9 cellular contexts compared by ENCODE assay signal in the genomic region with DNA sequence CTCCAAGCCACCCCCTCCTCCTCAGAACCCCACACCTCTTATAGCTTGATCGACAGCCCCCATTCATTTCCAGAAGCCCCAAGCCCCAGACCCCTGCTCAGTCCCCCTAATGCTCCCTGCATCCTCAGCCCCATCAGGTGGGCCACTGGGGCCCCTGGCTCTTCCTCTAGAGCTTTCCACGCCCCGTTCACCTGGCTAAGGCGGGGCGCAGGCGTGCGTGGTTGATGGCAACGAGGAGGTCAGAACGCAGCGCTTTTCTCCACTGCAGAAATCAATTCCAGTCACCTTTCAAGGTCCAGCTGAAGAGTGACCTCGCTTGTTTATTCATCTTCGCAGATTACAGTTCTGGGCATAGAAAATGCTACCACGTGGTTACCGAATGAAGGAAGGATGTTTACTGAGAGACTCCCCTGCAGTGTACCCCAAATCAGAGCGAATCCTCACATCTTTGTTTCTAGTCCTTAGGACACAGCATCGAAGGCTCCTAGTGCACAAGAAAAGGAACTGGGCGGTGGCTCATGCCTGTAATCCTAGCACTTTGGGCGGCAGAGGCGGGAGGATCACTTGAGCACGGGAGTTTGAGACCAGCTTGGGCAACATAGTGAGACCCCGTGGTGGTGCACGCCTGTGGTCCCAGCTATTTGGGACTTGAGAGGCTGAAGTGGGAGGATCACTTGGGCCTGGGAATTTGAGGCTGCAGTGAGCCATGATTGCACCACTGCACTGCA. TPM values are rescaled to one million over a fixed set of nuclear protein-coding genes. Genes with fewer than 3 reads are reported as not detected.
DNase-seq lines count a peak whose midpoint lies in the region; ATAC-seq and TF ChIP-seq lines count a peak whose summit lies in the region.
"Had no signal": no experiment of that assay in that cellular context is flagged by ENCODE, and none has a peak within 500 bp of the region (broad histone marks: within the 10 kb centered on the region; RNA-seq: fewer than 3 reads in every experiment).

No MANE protein-coding gene starts in this region.

- H3K27me3 Mint-ChIP-seq in IgD-negative memory B cell (no peaks in the 10 kb centered on the region), brain (peaks cover 4% of the 10 kb centered on the region), nephron (ENCODE audit: low read depth) (no peaks in the 10 kb centered on the region)

- H3K36me3 Mint-ChIP-seq in IgD-negative memory B cell (no peaks in the 10 kb centered on the region), brain (peaks cover 15% of the 10 kb centered on the region), nephron (ENCODE audit: low read depth) (peaks cover 13% of the 10 kb centered on the region)

- H3K4me1 Mint-ChIP-seq in IgD-negative memory B cell (peaks cover 7 to 14% (median 12%) of the 10 kb centered on the region in 3 donors), brain (peaks cover 52% of the 10 kb centered on the region), nephron (peaks cover 18% of the 10 kb centered on the region)

- peak overlapping the region; percentile 64 for H3K27ac ChIP-seq in C4-2B

- no peak for ATAC-seq in HG02970 (IDR thresholded peaks at IDR 0.05; ENCODE audit: low FRiP score, unreplicated experiment)

- H3K4me3 Mint-ChIP-seq in IgD-negative memory B cell = peak overlapping the region in 3 of 4 donors; percentile 68 to 92 (median 90)
- H3K4me3 Mint-ChIP-seq in brain = peak overlapping the region; percentile 87 to 93 (median 89)
- peak overlapping the region; percentile 85 to 88 (median 87) for H3K4me3 Mint-ChIP-seq in nephron

- H3K9me3 Mint-ChIP-seq in IgD-negative memory B cell (no peaks in the 10 kb centered on the region), brain (peaks cover 0 to 4% (median 0%) of the 10 kb centered on the region in 5 experiments), nephron (no peaks in the 10 kb centered on the region)

- no peak for TF ChIP-seq CTCF in C4-2B (conservative IDR thresholded peaks at IDR 0.05)
- no peak for TF ChIP-seq CTCF in brain (conservative IDR thresholded peaks at IDR 0.05)
- TF ChIP-seq CTCF in nephron (IDR thresholded peaks at IDR 0.05; ENCODE audit: unreplicated experiment in 3 of 3) = no peak

- DNase-seq in NCI-H1105 (lab: John Stamatoyannopoulos, UW) (no peak), superior temporal gyrus (ENCODE audit: extremely low spot score) (no peak), NCI-H2029 treated with DMSO at 0.1 percent for 48 hours (lab: John Stamatoyannopoulos, UW) (no peak)

- H3K27ac Mint-ChIP-seq in IgD-negative memory B cell (peak overlapping the region; percentile 66 to 98 (median 96)), brain (peak overlapping the region; percentile 92 to 99 (median 97)), nephron (peak overlapping the region; percentile 56 to 85 (median 85))

RNA-seq across cellular contexts. Expression of a gene that starts 0.8 kb away (rescaled TPM):
- 4.1 TPM for polyA plus RNA-seq in IgD-negative memory B cell
- 5.2 TPM for polyA plus RNA-seq in brain (ENCODE audit: insufficient read depth, low read depth, low replicate concordance)
- polyA plus RNA-seq: HepG2 had no signal

RNA-seq across cellular contexts. Expression of a gene that starts 8.7 kb away (rescaled TPM):
- 14.3 TPM for polyA plus RNA-seq in IgD-negative memory B cell
- 17.6 TPM for polyA plus RNA-seq in brain (ENCODE audit: insufficient read depth, low read depth, low replicate concordance)

RNA-seq across cellular contexts. Expression of a gene that starts 24.2 kb away (rescaled TPM):
- polyA plus RNA-seq in IgD-negative memory B cell (72.4 TPM), brain (ENCODE audit: insufficient read depth, low read depth, low replicate concordance) (13.6 TPM)

RNA-seq across cellular contexts. Expression of a gene that starts 44.2 kb away (rescaled TPM):
- polyA plus RNA-seq in IgD-negative memory B cell (59.0 TPM), brain (ENCODE audit: insufficient read depth, low read depth, low replicate concordance) (27.4 TPM)

RNA-seq across cellular contexts. Expression of a gene that starts 49.4 kb away (rescaled TPM):
- polyA plus RNA-seq in IgD-negative memory B cell (32.2 TPM), brain (ENCODE audit: insufficient read depth, low read depth, low replicate concordance) (5.8 TPM)
